In the genomic region with DNA sequence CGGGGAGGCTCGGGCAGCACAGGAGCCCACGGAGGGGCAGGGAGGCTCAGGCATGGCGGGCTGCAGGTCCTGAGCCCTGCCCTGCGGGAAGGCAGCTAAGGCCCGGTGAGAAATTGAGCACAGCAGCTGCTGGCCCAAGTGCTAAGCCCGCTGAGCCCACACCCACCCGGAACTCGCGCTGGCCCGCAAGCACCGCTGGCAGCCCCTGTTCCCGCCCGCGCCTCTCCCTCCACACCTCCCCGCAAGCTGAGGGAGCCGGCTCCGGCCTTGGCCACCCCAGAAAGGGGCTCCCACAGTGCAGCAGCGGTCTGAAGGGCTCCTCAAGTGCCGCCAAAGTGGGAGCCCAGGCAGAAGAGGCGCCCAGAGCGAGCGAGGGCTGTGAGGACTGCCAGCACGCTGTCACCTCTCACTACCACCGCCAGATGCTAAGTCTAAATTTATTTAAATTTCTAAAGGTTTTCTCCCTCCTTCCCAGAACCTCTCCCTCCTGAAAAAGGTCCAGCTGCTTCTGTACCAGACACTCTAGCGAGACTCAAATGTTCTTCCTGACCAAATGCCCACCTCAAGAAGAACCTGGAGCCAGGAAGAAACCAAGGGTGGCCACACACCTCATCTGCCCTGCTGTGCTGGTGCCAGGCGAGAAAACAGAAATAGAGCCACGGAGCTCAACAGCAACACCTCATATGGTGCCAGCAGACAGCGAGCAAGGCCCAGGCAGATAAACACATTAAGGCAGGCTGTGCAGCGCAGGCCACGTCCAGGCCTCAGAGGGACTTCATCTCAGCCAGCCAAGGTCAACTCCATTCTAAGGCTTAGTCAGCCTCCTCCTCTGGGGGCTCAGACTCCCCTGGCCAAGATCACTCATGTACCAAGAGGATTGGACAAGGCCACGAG, we compare ENCODE assay signal across 27 cellular contexts. TPM values are rescaled to one million over a fixed set of nuclear protein-coding genes. Genes with fewer than 3 reads are reported as not detected.
DNase-seq lines count a peak whose midpoint lies in the region; ATAC-seq, FAIRE-seq and TF ChIP-seq lines count a peak whose summit lies in the region.
"Had no signal": no experiment of that assay in that cellular context is flagged by ENCODE, and none has a peak within 500 bp of the region (broad histone marks: within the 10 kb centered on the region; RNA-seq: fewer than 3 reads in every experiment).

No MANE protein-coding gene starts in this region.

- CTCF ChIA-PET in OCI-LY7 (lab: Charles Lee; ENCODE audit: unreplicated experiment) = no interaction called here

- DNase-seq in GM12892 (ENCODE audit: insufficient read length) = no peak
- peak; percentile 69 to 90 for DNase-seq in ascending aorta (ENCODE audit: low spot score in 2 of 2)
- DNase-seq in left ventricle myocardium superior = no peak
- peak; percentile 64 to 89 for DNase-seq in gastrocnemius medialis
- no peak for DNase-seq in activated T-helper 1 cell treated with anti-CD3 and anti-CD28 coated beads, Interleukin-12 subunit alpha, Interleukin-12 subunit beta, Interleukin-2, Interleukin-4 antibody, amounts not matched to agents 30 ng/mL and 10 ng/mL and 1 ng/mL, durations not matched to agents 14 hours and 24 hours and 36 hours (ENCODE audit: low spot score)
- DNase-seq in posterior vena cava (ENCODE audit: low spot score) = no peak
- DNase-seq in AG20443 (ENCODE audit: low spot score) = no peak
- no peak for DNase-seq in OCI-LY7 (ENCODE audit: low spot score)
- DNase-seq: activated CD4-positive, alpha-beta T cell treated with anti-CD3 and anti-CD28 coated beads, Interleukin-2, amount 50 U/mL, for 1 hour; DMS53; effector memory CD8-positive, alpha-beta T cell; GDM1; glutamatergic neuron; midbrain; NCI-H1417 treated with DMSO at 0.1 percent for 48 hours; NCI-H2171; NCI-H526; retina; SK-N-SH; stimulated activated naive CD8-positive, alpha-beta T cell treated with anti-CD3 and anti-CD28 coated beads, Interleukin-15, amount 100 ng/mL, for 72 hours had no signal

- ATAC-seq in left ventricle myocardium superior (peak; percentile 76), gastrocnemius medialis (peak; percentile 24 to 45)
- ATAC-seq: activated T-helper 17 cell treated with anti-CD3 and anti-CD28 coated beads, Interleukin-2, amount 50 U/mL, for 72 hours; effector memory CD8-positive, alpha-beta T cell; left colon; stimulated activated naive CD8-positive, alpha-beta T cell treated with anti-CD3 and anti-CD28 coated beads, Interleukin-15, amount 100 ng/mL, for 72 hours had no signal

- intact Hi-C loops in ascending aorta (cut with DNase I) = loop anchor here (5.0 kb wide), 3 partner anchors 38 to 198 kb away; no protein-coding TSS in a partner anchor
- intact Hi-C loops in left ventricle myocardium superior (cut with micrococcal nuclease) = no loop called here
- intact Hi-C loops in gastrocnemius medialis (cut with DNase I; ENCODE audit: low total_unique reads) = no loop called here
- intact Hi-C loops in activated T-helper 1 cell treated with anti-CD3 and anti-CD28 coated beads, Interleukin-12 subunit alpha, Interleukin-12 subunit beta, Interleukin-2, Interleukin-4 antibody, amounts not matched to agents 30 ng/mL and 10 ng/mL and 1 ng/mL, durations not matched to agents 14 hours and 24 hours and 36 hours (cut with micrococcal nuclease) = no loop called here
- intact Hi-C loops in posterior vena cava (cut with DNase I) = no loop called here
- intact Hi-C loops in OCI-LY7 (cut with micrococcal nuclease; ENCODE audit: unreplicated experiment) = no loop called here

- POLR2A ChIA-PET in OCI-LY7 (lab: Charles Lee) = no interaction called here

- H3K79me2 ChIP-seq in OCI-LY7 (ENCODE audit: insufficient read depth, low read depth, low read length) = no peaks in the 10 kb centered on the region

- no peaks in the 10 kb centered on the region for H3K9me3 ChIP-seq in ascending aorta
- no peaks in the 10 kb centered on the region for H3K9me3 ChIP-seq in gastrocnemius medialis
- H3K9me3 ChIP-seq in OCI-LY7 (ENCODE audit: low read length) = no peaks in the 10 kb centered on the region
- H3K9me3 ChIP-seq: HAP-1, SK-N-SH had no signal

- no peaks in the 10 kb centered on the region for H3K36me3 Mint-ChIP-seq in activated T-helper 1 cell treated with anti-CD3 and anti-CD28 coated beads, Interleukin-12 subunit alpha, Interleukin-12 subunit beta, Interleukin-2, Interleukin-4 antibody, amounts not matched to agents 30 ng/mL and 10 ng/mL and 1 ng/mL, durations not matched to agents 14 hours and 24 hours and 36 hours (ENCODE audit: low read depth)
- H3K36me3 Mint-ChIP-seq: activated naive CD8-positive, alpha-beta T cell had no signal

- H4K20me1 ChIP-seq in OCI-LY7 (ENCODE audit: insufficient read depth, low read length) = no peaks in the 10 kb centered on the region

- FAIRE-seq in GM12892 (lab: Jason Lieb, UNC) = peak; percentile 30

- H3K4me3 Mint-ChIP-seq in activated T-helper 1 cell treated with anti-CD3 and anti-CD28 coated beads, Interleukin-12 subunit alpha, Interleukin-12 subunit beta, Interleukin-2, Interleukin-4 antibody, amounts not matched to agents 30 ng/mL and 10 ng/mL and 1 ng/mL, durations not matched to agents 14 hours and 24 hours and 36 hours = no peak overlapping the region
- H3K4me3 Mint-ChIP-seq: activated naive CD8-positive, alpha-beta T cell; activated T-helper 17 cell treated with anti-CD3 and anti-CD28 coated beads, Interleukin-2, amount 50 U/mL, for 72 hours; effector memory CD8-positive, alpha-beta T cell; neural crest cell; stimulated activated naive CD8-positive, alpha-beta T cell treated with anti-CD3 and anti-CD28 coated beads, Interleukin-15, amount 100 ng/mL, for 72 hours had no signal

- no peak overlapping the region for H3K27ac Mint-ChIP-seq in activated T-helper 1 cell treated with anti-CD3 and anti-CD28 coated beads, Interleukin-12 subunit alpha, Interleukin-12 subunit beta, Interleukin-2, Interleukin-4 antibody, amounts not matched to agents 30 ng/mL and 10 ng/mL and 1 ng/mL, durations not matched to agents 14 hours and 24 hours and 36 hours
- H3K27ac Mint-ChIP-seq: activated naive CD8-positive, alpha-beta T cell; activated T-helper 17 cell treated with anti-CD3 and anti-CD28 coated beads, Interleukin-2, amount 50 U/mL, for 72 hours; effector memory CD8-positive, alpha-beta T cell had no signal

- no peaks in the 10 kb centered on the region for H3K4me1 Mint-ChIP-seq in activated T-helper 1 cell treated with anti-CD3 and anti-CD28 coated beads, Interleukin-12 subunit alpha, Interleukin-12 subunit beta, Interleukin-2, Interleukin-4 antibody, amounts not matched to agents 30 ng/mL and 10 ng/mL and 1 ng/mL, durations not matched to agents 14 hours and 24 hours and 36 hours (ENCODE audit: low read depth)
- H3K4me1 Mint-ChIP-seq: activated T-helper 17 cell treated with anti-CD3 and anti-CD28 coated beads, Interleukin-2, amount 50 U/mL, for 72 hours; neural crest cell; stimulated activated naive CD8-positive, alpha-beta T cell treated with anti-CD3 and anti-CD28 coated beads, Interleukin-15, amount 100 ng/mL, for 72 hours had no signal

- no TSS peak for BruUV-seq in OCI-LY7 (replicated peaks; lab: Mats Ljungman, UMichigan)

- TF ChIP-seq CTCF in ascending aorta (IDR thresholded peaks at IDR 0.05) (no peak), gastrocnemius medialis (IDR thresholded peaks at IDR 0.05 in 4 of 5, conservative IDR thresholded peaks at IDR 0.05 in 1 of 5) (no peak), OCI-LY7 (conservative IDR thresholded peaks at IDR 0.05; ENCODE audit: low read length) (no peak)

- H3K36me3 ChIP-seq in ascending aorta (no peaks in the 10 kb centered on the region), gastrocnemius medialis (no peaks in the 10 kb centered on the region), OCI-LY7 (ENCODE audit: insufficient read depth, low read length) (no peaks in the 10 kb centered on the region)
- H3K36me3 ChIP-seq: HAP-1 had no signal

- H3K27ac ChIP-seq in ascending aorta = peak overlapping the region; percentile 86 to 96
- peak overlapping the region; percentile 94 to 99 (median 96) for H3K27ac ChIP-seq in gastrocnemius medialis
- H3K27ac ChIP-seq in OCI-LY7 (ENCODE audit: low read depth, low read length, poor library complexity, severe bottlenecking) = no peak overlapping the region
- H3K27ac ChIP-seq: C4-2B, VCaP had no signal

- H2AFZ ChIP-seq in OCI-LY7 (ENCODE audit: low read length) = no peak overlapping the region

- peaks cover 21 to 74% of the 10 kb centered on the region in 2 donors for H3K4me1 ChIP-seq in ascending aorta
- peaks cover 80% of the 10 kb centered on the region in 2 donors for H3K4me1 ChIP-seq in gastrocnemius medialis
- H3K4me1 ChIP-seq in OCI-LY7 (ENCODE audit: insufficient read depth, low read length, poor library complexity, severe bottlenecking) = no peaks in the 10 kb centered on the region
- H3K4me1 ChIP-seq: HAP-1 had no signal

- H3K27me3 ChIP-seq in ascending aorta (no peaks in the 10 kb centered on the region), gastrocnemius medialis (no peaks in the 10 kb centered on the region)

- H3K4me2 ChIP-seq in OCI-LY7 (ENCODE audit: low read length) = no peak overlapping the region
- H3K4me2 ChIP-seq: SK-N-SH had no signal

- H3K4me3 ChIP-seq in ascending aorta (peak overlapping the region in 1 of 2 donors; percentile 29), gastrocnemius medialis (peak overlapping the region in 2 of 4 donors; percentile 12 to 26), OCI-LY7 (ENCODE audit: low read depth, low read length, poor library complexity, severe bottlenecking) (no peak overlapping the region)
- H3K4me3 ChIP-seq: HAP-1 had no signal

- no peaks in the 10 kb centered on the region for H3K9me2 ChIP-seq in OCI-LY7 (ENCODE audit: insufficient read depth, low read length)
- H3K9me2 ChIP-seq: SK-N-SH had no signal

- H3K9me3 Mint-ChIP-seq in activated T-helper 1 cell treated with anti-CD3 and anti-CD28 coated beads, Interleukin-12 subunit alpha, Interleukin-12 subunit beta, Interleukin-2, Interleukin-4 antibody, amounts not matched to agents 30 ng/mL and 10 ng/mL and 1 ng/mL, durations not matched to agents 14 hours and 24 hours and 36 hours = no peaks in the 10 kb centered on the region
- H3K9me3 Mint-ChIP-seq: activated T-helper 17 cell treated with anti-CD3 and anti-CD28 coated beads, Interleukin-2, amount 50 U/mL, for 72 hours; effector memory CD8-positive, alpha-beta T cell; stimulated activated naive CD8-positive, alpha-beta T cell treated with anti-CD3 and anti-CD28 coated beads, Interleukin-15, amount 100 ng/mL, for 72 hours had no signal

- in situ Hi-C loops in gastrocnemius medialis (cut with MboI; ENCODE audit: low sequenced_read_pairs in 4 of 4) = no loop called here

- TF ChIP-seq POLR2A in GM12892 (IDR thresholded peaks at IDR 0.05; ENCODE audit: low read depth, low read length) (no peak), gastrocnemius medialis (IDR thresholded peaks at IDR 0.05) (peak in 1 of 2 donors; percentile 33)

- no peaks in the 10 kb centered on the region for H3K27me3 Mint-ChIP-seq in activated T-helper 1 cell treated with anti-CD3 and anti-CD28 coated beads, Interleukin-12 subunit alpha, Interleukin-12 subunit beta, Interleukin-2, Interleukin-4 antibody, amounts not matched to agents 30 ng/mL and 10 ng/mL and 1 ng/mL, durations not matched to agents 14 hours and 24 hours and 36 hours (ENCODE audit: insufficient read depth)
- H3K27me3 Mint-ChIP-seq: activated naive CD8-positive, alpha-beta T cell; activated T-helper 17 cell treated with anti-CD3 and anti-CD28 coated beads, Interleukin-2, amount 50 U/mL, for 72 hours; stimulated activated naive CD8-positive, alpha-beta T cell treated with anti-CD3 and anti-CD28 coated beads, Interleukin-15, amount 100 ng/mL, for 72 hours had no signal

RNA-seq across cellular contexts. Expression of a gene that starts 47.0 kb away (rescaled TPM):
- 31.4 TPM for polyA plus RNA-seq in GM12892 (2012; ENCODE audit: missing spikeins)
- total RNA-seq in ascending aorta (28.6 TPM), left ventricle myocardium superior (2.5 TPM), gastrocnemius medialis (10 to 100 TPM; 66.8 to 96.5 (median 78.9) TPM), posterior vena cava (100 to 1,000 TPM in 1 of 2 donors, 10 to 100 TPM in 1; 99.7 to 117 TPM), OCI-LY7 (2022) (not detected in 2 replicates)
- not detected in 2 replicates for total RNA-seq in activated T-helper 1 cell treated with anti-CD3 and anti-CD28 coated beads, Interleukin-12 subunit alpha, Interleukin-12 subunit beta, Interleukin-2, Interleukin-4 antibody, amounts not matched to agents 30 ng/mL and 10 ng/mL and 1 ng/mL, durations not matched to agents 14 hours and 24 hours and 36 hours
- not detected in 2 replicates for total RNA-seq in OCI-LY7 (2014; rRNA removed; shearing (Covaris generic))

Comparison
In these comparisons a context has a peak if more than half of its experiments do, and no peak if none do; other contexts are left out.
1. DNase-seq: peak in ascending aorta (2 of 2) and gastrocnemius medialis (2 of 2); none in GM12892 (single experiment), left ventricle myocardium superior (single experiment), activated T-helper 1 cell treated with anti-CD3 and anti-CD28 coated beads, Interleukin-12 subunit alpha, Interleukin-12 subunit beta, Interleukin-2, Interleukin-4 antibody, amounts not matched to agents 30 ng/mL and 10 ng/mL and 1 ng/mL, durations not matched to agents 14 hours and 24 hours and 36 hours (single experiment), posterior vena cava (single experiment), AG20443 (single experiment) and OCI-LY7 (single experiment).